In the genomic region with DNA sequence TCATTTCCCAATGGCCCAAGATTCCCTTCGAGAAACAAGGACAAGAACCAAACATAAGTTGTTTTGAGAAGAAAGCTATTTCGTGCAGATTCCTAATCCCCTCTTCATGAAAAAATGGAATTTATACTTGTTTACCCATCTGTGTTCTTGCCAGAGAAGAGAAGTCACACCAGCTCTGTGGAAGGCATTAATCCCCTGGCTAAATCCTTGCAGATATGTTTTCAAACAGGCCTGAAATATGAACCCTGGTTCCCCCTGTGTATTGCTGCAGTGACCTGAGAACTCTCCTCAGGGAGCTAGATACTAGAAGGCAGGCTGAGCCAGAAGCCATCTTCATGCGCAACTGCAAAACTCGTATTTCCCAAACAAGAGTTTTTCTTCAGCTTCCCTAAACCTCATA, we compare ENCODE assay signal across 2 cellular contexts.
TF ChIP-seq lines count a peak whose summit lies in the region.

No MANE protein-coding gene starts in this region.

TF ChIP-seq in H1, 55 proteins besides CTCF, POLR2A, EP300 and RAD21:
- no peak for TF ChIP-seq SUZ12 (IDR thresholded peaks at IDR 0.05; ENCODE audit: low read length)
- no peak for TF ChIP-seq SP2 (IDR thresholded peaks at IDR 0.05; ENCODE audit: low read length)
- TF ChIP-seq, protein P1, sequence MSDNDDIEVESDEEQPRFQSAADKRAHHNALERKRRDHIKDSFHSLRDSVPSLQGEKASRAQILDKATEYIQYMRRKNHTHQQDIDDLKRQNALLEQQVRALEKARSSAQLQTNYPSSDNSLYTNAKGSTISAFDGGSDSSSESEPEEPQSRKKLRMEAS (IDR thresholded peaks at IDR 0.05) = no peak
- TF ChIP-seq SAP30 (IDR thresholded peaks at IDR 0.05; ENCODE audit: insufficient read depth, insufficient replicate concordance, low read length) = no peak
- TF ChIP-seq, protein P2, sequence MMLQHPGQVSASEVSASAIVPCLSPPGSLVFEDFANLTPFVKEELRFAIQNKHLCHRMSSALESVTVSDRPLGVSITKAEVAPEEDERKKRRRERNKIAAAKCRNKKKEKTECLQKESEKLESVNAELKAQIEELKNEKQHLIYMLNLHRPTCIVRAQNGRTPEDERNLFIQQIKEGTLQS (IDR thresholded peaks at IDR 0.05; ENCODE audit: insufficient read depth, low read depth, low read length) = no peak
- TF ChIP-seq, protein P3, sequence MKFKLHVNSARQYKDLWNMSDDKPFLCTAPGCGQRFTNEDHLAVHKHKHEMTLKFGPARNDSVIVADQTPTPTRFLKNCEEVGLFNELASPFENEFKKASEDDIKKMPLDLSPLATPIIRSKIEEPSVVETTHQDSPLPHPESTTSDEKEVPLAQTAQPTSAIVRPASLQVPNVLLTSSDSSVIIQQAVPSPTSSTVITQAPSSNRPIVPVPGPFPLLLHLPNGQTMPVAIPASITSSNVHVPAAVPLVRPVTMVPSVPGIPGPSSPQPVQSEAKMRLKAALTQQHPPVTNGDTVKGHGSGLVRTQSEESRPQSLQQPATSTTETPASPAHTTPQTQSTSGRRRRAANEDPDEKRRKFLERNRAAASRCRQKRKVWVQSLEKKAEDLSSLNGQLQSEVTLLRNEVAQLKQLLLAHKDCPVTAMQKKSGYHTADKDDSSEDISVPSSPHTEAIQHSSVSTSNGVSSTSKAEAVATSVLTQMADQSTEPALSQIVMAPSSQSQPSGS (IDR thresholded peaks at IDR 0.05; ENCODE audit: low read length) = no peak
- TF ChIP-seq RXRA (IDR thresholded peaks at IDR 0.05; ENCODE audit: insufficient read depth, low read depth, low read length) = no peak
- TF ChIP-seq POLR2AphosphoS5 (IDR thresholded peaks at IDR 0.05; ENCODE audit: low read depth, low read length) = no peak
TF ChIP-seq in H1: peak in this region for 0.

TF ChIP-seq in WTC11, 78 proteins besides CTCF, POLR2A, EP300 and RAD21:
- no peak for TF ChIP-seq ELF4 (CRISPR knock-in tag; IDR thresholded peaks at IDR 0.05; ENCODE audit: low read depth)
- no peak for TF ChIP-seq NR2C2 (CRISPR knock-in tag; IDR thresholded peaks at IDR 0.05)
- TF ChIP-seq, protein P4, sequence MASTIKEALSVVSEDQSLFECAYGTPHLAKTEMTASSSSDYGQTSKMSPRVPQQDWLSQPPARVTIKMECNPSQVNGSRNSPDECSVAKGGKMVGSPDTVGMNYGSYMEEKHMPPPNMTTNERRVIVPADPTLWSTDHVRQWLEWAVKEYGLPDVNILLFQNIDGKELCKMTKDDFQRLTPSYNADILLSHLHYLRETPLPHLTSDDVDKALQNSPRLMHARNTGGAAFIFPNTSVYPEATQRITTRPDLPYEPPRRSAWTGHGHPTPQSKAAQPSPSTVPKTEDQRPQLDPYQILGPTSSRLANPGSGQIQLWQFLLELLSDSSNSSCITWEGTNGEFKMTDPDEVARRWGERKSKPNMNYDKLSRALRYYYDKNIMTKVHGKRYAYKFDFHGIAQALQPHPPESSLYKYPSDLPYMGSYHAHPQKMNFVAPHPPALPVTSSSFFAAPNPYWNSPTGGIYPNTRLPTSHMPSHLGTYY (CRISPR knock-in tag; IDR thresholded peaks at IDR 0.05) = no peak
- TF ChIP-seq ZBTB21 (CRISPR knock-in tag; IDR thresholded peaks at IDR 0.05; ENCODE audit: borderline replicate concordance) = no peak
- TF ChIP-seq, protein P5, sequence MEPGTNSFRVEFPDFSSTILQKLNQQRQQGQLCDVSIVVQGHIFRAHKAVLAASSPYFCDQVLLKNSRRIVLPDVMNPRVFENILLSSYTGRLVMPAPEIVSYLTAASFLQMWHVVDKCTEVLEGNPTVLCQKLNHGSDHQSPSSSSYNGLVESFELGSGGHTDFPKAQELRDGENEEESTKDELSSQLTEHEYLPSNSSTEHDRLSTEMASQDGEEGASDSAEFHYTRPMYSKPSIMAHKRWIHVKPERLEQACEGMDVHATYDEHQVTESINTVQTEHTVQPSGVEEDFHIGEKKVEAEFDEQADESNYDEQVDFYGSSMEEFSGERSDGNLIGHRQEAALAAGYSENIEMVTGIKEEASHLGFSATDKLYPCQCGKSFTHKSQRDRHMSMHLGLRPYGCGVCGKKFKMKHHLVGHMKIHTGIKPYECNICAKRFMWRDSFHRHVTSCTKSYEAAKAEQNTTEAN (CRISPR knock-in tag; IDR thresholded peaks at IDR 0.05) = no peak
- no peak for TF ChIP-seq KAT7 (CRISPR knock-in tag; IDR thresholded peaks at IDR 0.05; ENCODE audit: borderline replicate concordance)
- TF ChIP-seq NFYB (CRISPR knock-in tag; conservative IDR thresholded peaks at IDR 0.05; ENCODE audit: low read depth) = no peak
- TF ChIP-seq NR1H2 (CRISPR knock-in tag; IDR thresholded peaks at IDR 0.05) = no peak
- TF ChIP-seq, protein P3 (CRISPR knock-in tag; IDR thresholded peaks at IDR 0.05; ENCODE audit: borderline replicate concordance, low read depth) = no peak
- no peak for TF ChIP-seq SOX15 (CRISPR knock-in tag; IDR thresholded peaks at IDR 0.05)
- TF ChIP-seq NR3C1 (CRISPR knock-in tag; conservative IDR thresholded peaks at IDR 0.05; ENCODE audit: low read depth) = no peak
- TF ChIP-seq, protein P6, sequence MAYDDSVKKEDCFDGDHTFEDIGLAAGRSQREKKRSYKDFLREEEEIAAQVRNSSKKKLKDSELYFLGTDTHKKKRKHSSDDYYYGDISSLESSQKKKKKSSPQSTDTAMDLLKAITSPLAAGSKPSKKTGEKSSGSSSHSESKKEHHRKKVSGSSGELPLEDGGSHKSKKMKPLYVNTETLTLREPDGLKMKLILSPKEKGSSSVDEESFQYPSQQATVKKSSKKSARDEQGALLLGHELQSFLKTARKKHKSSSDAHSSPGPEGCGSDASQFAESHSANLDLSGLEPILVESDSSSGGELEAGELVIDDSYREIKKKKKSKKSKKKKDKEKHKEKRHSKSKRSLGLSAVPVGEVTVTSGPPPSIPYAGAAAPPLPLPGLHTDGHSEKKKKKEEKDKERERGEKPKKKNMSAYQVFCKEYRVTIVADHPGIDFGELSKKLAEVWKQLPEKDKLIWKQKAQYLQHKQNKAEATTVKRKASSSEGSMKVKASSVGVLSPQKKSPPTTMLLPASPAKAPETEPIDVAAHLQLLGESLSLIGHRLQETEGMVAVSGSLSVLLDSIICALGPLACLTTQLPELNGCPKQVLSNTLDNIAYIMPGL (CRISPR knock-in tag; IDR thresholded peaks at IDR 0.05) = no peak
